Comparison of ENCODE assay signal across 15 cellular contexts in genomic region chr19:5289060-5289990, GRCh38. TPM values are rescaled to one million over a fixed set of nuclear protein-coding genes. Genes with fewer than 3 reads are reported as not detected.
DNase-seq lines count a peak whose midpoint lies in the region; ATAC-seq and TF ChIP-seq lines count a peak whose summit lies in the region.
"Had no signal": no experiment of that assay in that cellular context is flagged by ENCODE, and none has a peak within 500 bp of the region (broad histone marks: within the 10 kb centered on the region; RNA-seq: fewer than 3 reads in every experiment).

No MANE protein-coding gene starts in this region.

- TF ChIP-seq CTCF in HFFc6 (IDR thresholded peaks at IDR 0.05) (peak; percentile 15; the same call in 1 of the 2 replicates), brain microvascular endothelial cell (IDR thresholded peaks at IDR 0.05; ENCODE audit: low read depth, low read length, missing control alignments) (peak; percentile 26), lower lobe of right lung (IDR thresholded peaks at IDR 0.05) (no peak), tibial nerve (IDR thresholded peaks at IDR 0.05) (no peak)

- H3K27me3 Mint-ChIP-seq in HFFc6 (ENCODE audit: insufficient read depth): peaks cover 2% of the 10 kb centered on the region

- H3K4me3 ChIP-seq in brain microvascular endothelial cell (ENCODE audit: low read depth, low read length): no peak overlapping the region
- H3K4me3 ChIP-seq in lower lobe of right lung: peak overlapping the region; percentile 68
- H3K4me3 ChIP-seq in tibial nerve: peak overlapping the region in 3 of 4 donors; percentile 24 to 88 (median 79)
- H3K4me3 ChIP-seq: HAP-1, left lung had no signal

- DNase-seq in HFFc6 (no peak), brain microvascular endothelial cell (no peak), lower lobe of right lung (no peak), tibial nerve (ENCODE audit: low spot score in 2 of 2) (no peak), DMS53 (lab: John Stamatoyannopoulos, UW) (no peak)
- DNase-seq: activated effector memory CD4-positive, alpha-beta T cell treated with anti-CD3 and anti-CD28 coated beads, Interleukin-2, amount 50 U/mL, for 16 hours; aorta; dermis blood vessel endothelial cell; EL; left lung; SW 1271 had no signal

- H3K27ac ChIP-seq in brain microvascular endothelial cell (no peak overlapping the region), lower lobe of right lung (no peak overlapping the region), tibial nerve (peak overlapping the region; percentile 70 to 96 (median 92))
- H3K27ac ChIP-seq: left lung had no signal

- peaks cover 19% of the 10 kb centered on the region for H3K36me3 Mint-ChIP-seq in HFFc6 (ENCODE audit: low read depth)

- H3K36me3 ChIP-seq in brain microvascular endothelial cell (replicated peaks) (peaks cover 8% of the 10 kb centered on the region), lower lobe of right lung (peaks cover 17% of the 10 kb centered on the region), tibial nerve (peaks cover 0 to 19% (median 5%) of the 10 kb centered on the region in 3 donors)
- H3K36me3 ChIP-seq: HAP-1 had no signal

- WGBS in tibial nerve, 2 donors: 71 to 76% methylated on average over 18 of the region's 18 CpGs

- no peak overlapping the region for H3K27ac Mint-ChIP-seq in HFFc6

- peaks cover 25% of the 10 kb centered on the region for H3K4me1 Mint-ChIP-seq in HFFc6 (ENCODE audit: low read depth)

- ATAC-seq in lower lobe of right lung (no peak), HG03039 (IDR thresholded peaks at IDR 0.05; ENCODE audit: unreplicated experiment) (no peak), GM18519 (IDR thresholded peaks at IDR 0.05; ENCODE audit: low FRiP score, unreplicated experiment) (no peak), HG03139 (IDR thresholded peaks at IDR 0.05; ENCODE audit: unreplicated experiment) (no peak)
- ATAC-seq: left lung had no signal

- no peak for TF ChIP-seq POLR2A in tibial nerve (IDR thresholded peaks at IDR 0.05)

- H3K4me1 ChIP-seq in lower lobe of right lung (peaks cover 34% of the 10 kb centered on the region), tibial nerve (peaks cover 3 to 82% (median 34%) of the 10 kb centered on the region in 4 donors)

- no peak for TF ChIP-seq EP300 in tibial nerve (IDR thresholded peaks at IDR 0.05)

- in situ Hi-C loops in brain microvascular endothelial cell (cut with HindIII; ENCODE audit: low pct_ligation_motif_present, low sequenced_read_pairs): no loop called here

- H3K9me3 ChIP-seq in lower lobe of right lung: no peaks in the 10 kb centered on the region
- no peaks in the 10 kb centered on the region for H3K9me3 ChIP-seq in tibial nerve
- H3K9me3 ChIP-seq: HAP-1, left lung had no signal

- H3K4me3 Mint-ChIP-seq in HFFc6: no peak overlapping the region

- H3K9me3 Mint-ChIP-seq in HFFc6: no peaks in the 10 kb centered on the region

- H3K27me3 ChIP-seq in brain microvascular endothelial cell (replicated peaks): no peaks in the 10 kb centered on the region
- peaks cover 27% of the 10 kb centered on the region for H3K27me3 ChIP-seq in lower lobe of right lung (ENCODE audit: low read depth)
- H3K27me3 ChIP-seq in tibial nerve: no peaks in the 10 kb centered on the region

- intact Hi-C loops in lower lobe of right lung (cut with DNase I): no loop called here

RNA-seq across cellular contexts. Expression of gene PTPRS, which starts 51.3 kb away (rescaled TPM):
- total RNA-seq in HFFc6 (2021; fragmentation: NEBNext Ultra II Directional; extraction: Animal tissue kit (Norgen Biotek cat#: 25700)): 100 to 1,000 TPM in 2 of 6 experiments, 10 to 100 TPM in 4; 78.4 to 102 (median 96.8) TPM
- total RNA-seq in lower lobe of right lung (107 TPM), tibial nerve (100 to 1,000 TPM; 446 to 795 (median 529) TPM)

Comparison
In these comparisons a context has a peak if more than half of its experiments do, and no peak if none do; other contexts are left out.
1. CTCF ChIP-seq: peak in HFFc6 (single experiment) and brain microvascular endothelial cell (single experiment); none in lower lobe of right lung (single experiment) and tibial nerve (0 of 5).
2. H3K27ac ChIP-seq: peak in tibial nerve (4 of 4); none in brain microvascular endothelial cell (single experiment) and lower lobe of right lung (single experiment).